Comparison of ENCODE assay signal across 1 cellular context in genomic region chr22:42560781-42561180, GRCh38.
TF ChIP-seq lines count a peak whose summit lies in the region.

No MANE protein-coding gene starts in this region.

TF ChIP-seq in HCT116, 20 proteins besides CTCF, POLR2A, EP300 and RAD21 (continued from another document):
- TF ChIP-seq, protein P1, sequence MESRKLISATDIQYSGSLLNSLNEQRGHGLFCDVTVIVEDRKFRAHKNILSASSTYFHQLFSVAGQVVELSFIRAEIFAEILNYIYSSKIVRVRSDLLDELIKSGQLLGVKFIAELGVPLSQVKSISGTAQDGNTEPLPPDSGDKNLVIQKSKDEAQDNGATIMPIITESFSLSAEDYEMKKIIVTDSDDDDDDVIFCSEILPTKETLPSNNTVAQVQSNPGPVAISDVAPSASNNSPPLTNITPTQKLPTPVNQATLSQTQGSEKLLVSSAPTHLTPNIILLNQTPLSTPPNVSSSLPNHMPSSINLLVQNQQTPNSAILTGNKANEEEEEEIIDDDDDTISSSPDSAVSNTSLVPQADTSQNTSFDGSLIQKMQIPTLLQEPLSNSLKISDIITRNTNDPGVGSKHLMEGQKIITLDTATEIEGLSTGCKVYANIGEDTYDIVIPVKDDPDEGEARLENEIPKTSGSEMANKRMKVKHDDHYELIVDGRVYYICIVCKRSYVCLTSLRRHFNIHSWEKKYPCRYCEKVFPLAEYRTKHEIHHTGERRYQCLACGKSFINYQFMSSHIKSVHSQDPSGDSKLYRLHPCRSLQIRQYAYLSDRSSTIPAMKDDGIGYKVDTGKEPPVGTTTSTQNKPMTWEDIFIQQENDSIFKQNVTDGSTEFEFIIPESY (IDR thresholded peaks at IDR 0.05; ENCODE audit: extremely low read depth, insufficient replicate concordance, low read length) = no peak
- TF ChIP-seq EGR1 (IDR thresholded peaks at IDR 0.05; ENCODE audit: low read depth) (no peak), ZFX (IDR thresholded peaks at IDR 0.05) (no peak), EZH2 (IDR thresholded peaks at IDR 0.05) (no peak)
